In genomic region chr4:120629546-120629945, GRCh38 we compare ENCODE assay signal across 25 cellular contexts.
"Had no signal": no experiment of that assay in that cellular context is flagged by ENCODE, and none has a peak within 500 bp of the region (broad histone marks: within the 10 kb centered on the region; RNA-seq: fewer than 3 reads in every experiment).

No MANE protein-coding gene starts in this region.

- H3K4me3 ChIP-seq: neural progenitor cell, ovary, psoas muscle, right lobe of liver, sigmoid colon, stomach, thoracic aorta, thyroid gland, tibial nerve, upper lobe of left lung, vagina had no signal

- H3K27me3 ChIP-seq: neural progenitor cell, ovary, right lobe of liver, sigmoid colon, stomach, thyroid gland, tibial nerve, upper lobe of left lung, vagina had no signal

- H3K36me3 ChIP-seq: neural progenitor cell, ovary, right lobe of liver, sigmoid colon, stomach, thoracic aorta, thyroid gland, tibial nerve, upper lobe of left lung, vagina had no signal

- H3K79me2 ChIP-seq: parathyroid adenoma had no signal

- DNase-seq: naive thymus-derived CD8-positive, alpha-beta T cell; nephron progenitor cell; occipital lobe; ovary; posterior cingulate gyrus; psoas muscle; right cardiac atrium; right lobe of liver; sigmoid colon; small intestine; stimulated activated CD4-positive, alpha-beta T cell treated with anti-CD3 and anti-CD28 coated beads, Interleukin-15, amount 100 ng/mL, for 24 hours; stimulated activated CD4-positive, alpha-beta T cell treated with anti-CD3 and anti-CD28 coated beads, Interleukin-2, amount 100 ng/mL, for 24 hours; stimulated activated CD4-positive, alpha-beta T cell treated with anti-CD3 and anti-CD28 coated beads, Interleukin-2, amount 100 ng/mL, for 48 hours; stimulated activated CD4-positive, alpha-beta T cell treated with anti-CD3 and anti-CD28 coated beads, Interleukin-4, amount 100 ng/mL, for 24 hours; stimulated activated naive B cell treated with anti-CD40 and anti-IgM and Interleukin-4, amounts not matched to agents 10 μg/mL and 1 μg/mL and 100 μg/mL, for 72 hours; stimulated activated naive CD4-positive, alpha-beta T cell treated with Interleukin-2 at 50 U/mL for 16 hours; stomach; thyroid gland; trophoblast cell; upper lobe of left lung had no signal

- H3K27ac ChIP-seq: neural progenitor cell, ovary, parathyroid adenoma, psoas muscle, right lobe of liver, sigmoid colon, stomach, thoracic aorta, thyroid gland, tibial nerve, upper lobe of left lung, vagina had no signal

- H2AFZ ChIP-seq: neural progenitor cell, parathyroid adenoma had no signal

- H3K9ac ChIP-seq: neural progenitor cell, parathyroid adenoma had no signal

- H3K4me2 ChIP-seq: neural progenitor cell had no signal

- H3K9me3 ChIP-seq: ovary, right lobe of liver, sigmoid colon, stomach, thoracic aorta, thyroid gland, upper lobe of left lung, vagina had no signal
